1 cellular context compared by ENCODE assay signal in the genomic region with DNA sequence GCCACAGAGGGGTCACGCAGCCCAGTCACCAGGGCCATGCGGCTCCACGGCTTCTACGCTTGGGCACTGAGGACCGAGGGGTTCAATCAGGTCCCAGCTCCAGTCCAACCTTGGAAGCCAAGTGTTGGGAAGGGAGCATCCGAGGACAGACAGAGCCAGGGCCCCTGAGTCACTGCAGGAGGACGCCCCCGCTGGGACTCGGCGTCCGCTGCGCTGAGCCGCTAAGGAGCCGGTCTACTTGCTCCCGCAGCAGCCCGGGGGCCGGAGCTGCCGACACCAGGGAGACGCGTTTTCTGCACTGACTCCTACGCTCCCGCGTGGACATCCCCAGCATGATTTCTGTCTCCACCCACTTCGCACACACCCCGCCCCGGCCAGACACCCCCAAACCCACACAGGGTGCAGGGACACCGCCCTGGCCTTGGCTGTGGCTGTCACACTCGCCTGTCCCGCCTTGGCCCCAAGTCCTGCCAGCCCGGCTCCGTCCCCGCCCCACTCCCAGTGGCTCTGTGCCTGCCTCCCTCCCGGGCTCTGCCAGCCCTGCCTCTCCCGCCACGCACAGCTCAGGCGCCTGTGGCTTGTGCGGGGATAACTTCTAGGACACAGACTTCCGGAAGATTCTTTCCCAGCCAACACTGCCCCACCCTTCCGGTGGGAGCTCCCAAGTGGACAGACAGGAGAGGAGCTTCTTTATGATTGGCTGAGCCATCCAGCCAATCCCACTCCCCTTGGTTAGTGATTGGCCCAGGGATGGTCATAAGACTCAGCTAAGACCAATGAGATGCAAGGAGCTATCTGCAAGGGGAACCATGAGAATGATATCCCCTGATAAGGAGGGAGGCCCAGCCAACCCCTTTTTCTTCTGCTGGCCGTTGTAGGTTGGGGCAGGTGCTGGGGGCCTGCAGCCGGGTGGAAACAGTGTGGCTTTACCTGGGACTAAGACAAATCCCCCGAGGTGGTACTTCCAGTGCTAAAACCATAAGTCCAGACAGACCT.
TF ChIP-seq lines count a peak whose summit lies in the region.

No MANE protein-coding gene starts in this region.

TF ChIP-seq in K562, 482 proteins besides CTCF, POLR2A, EP300 and RAD21 (continued from another document and continues in another):
- TF ChIP-seq ARID3A (IDR thresholded peaks at IDR 0.05; ENCODE audit: borderline replicate concordance, low read depth, low read length): no peak
- no peak for TF ChIP-seq FOXO4 (CRISPR knock-in tag; IDR thresholded peaks at IDR 0.05)
- TF ChIP-seq ZNF212 (CRISPR knock-in tag; IDR thresholded peaks at IDR 0.05): no peak
- TF ChIP-seq, protein P1, sequence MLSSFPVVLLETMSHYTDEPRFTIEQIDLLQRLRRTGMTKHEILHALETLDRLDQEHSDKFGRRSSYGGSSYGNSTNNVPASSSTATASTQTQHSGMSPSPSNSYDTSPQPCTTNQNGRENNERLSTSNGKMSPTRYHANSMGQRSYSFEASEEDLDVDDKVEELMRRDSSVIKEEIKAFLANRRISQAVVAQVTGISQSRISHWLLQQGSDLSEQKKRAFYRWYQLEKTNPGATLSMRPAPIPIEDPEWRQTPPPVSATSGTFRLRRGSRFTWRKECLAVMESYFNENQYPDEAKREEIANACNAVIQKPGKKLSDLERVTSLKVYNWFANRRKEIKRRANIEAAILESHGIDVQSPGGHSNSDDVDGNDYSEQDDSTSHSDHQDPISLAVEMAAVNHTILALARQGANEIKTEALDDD (IDR thresholded peaks at IDR 0.05): no peak
- TF ChIP-seq, protein P2, sequence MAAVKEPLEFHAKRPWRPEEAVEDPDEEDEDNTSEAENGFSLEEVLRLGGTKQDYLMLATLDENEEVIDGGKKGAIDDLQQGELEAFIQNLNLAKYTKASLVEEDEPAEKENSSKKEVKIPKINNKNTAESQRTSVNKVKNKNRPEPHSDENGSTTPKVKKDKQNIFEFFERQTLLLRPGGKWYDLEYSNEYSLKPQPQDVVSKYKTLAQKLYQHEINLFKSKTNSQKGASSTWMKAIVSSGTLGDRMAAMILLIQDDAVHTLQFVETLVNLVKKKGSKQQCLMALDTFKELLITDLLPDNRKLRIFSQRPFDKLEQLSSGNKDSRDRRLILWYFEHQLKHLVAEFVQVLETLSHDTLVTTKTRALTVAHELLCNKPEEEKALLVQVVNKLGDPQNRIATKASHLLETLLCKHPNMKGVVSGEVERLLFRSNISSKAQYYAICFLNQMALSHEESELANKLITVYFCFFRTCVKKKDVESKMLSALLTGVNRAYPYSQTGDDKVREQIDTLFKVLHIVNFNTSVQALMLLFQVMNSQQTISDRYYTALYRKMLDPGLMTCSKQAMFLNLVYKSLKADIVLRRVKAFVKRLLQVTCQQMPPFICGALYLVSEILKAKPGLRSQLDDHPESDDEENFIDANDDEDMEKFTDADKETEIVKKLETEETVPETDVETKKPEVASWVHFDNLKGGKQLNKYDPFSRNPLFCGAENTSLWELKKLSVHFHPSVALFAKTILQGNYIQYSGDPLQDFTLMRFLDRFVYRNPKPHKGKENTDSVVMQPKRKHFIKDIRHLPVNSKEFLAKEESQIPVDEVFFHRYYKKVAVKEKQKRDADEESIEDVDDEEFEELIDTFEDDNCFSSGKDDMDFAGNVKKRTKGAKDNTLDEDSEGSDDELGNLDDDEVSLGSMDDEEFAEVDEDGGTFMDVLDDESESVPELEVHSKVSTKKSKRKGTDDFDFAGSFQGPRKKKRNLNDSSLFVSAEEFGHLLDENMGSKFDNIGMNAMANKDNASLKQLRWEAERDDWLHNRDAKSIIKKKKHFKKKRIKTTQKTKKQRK (IDR thresholded peaks at IDR 0.05; ENCODE audit: borderline replicate concordance, low read depth, low read length): no peak
- no peak for TF ChIP-seq PBX2 (CRISPR knock-in tag; IDR thresholded peaks at IDR 0.05; ENCODE audit: low read depth)
- 0 out of 2 replicates have a peak, but pooled peaks have one; percentile 13 for TF ChIP-seq PBX2 (tag; conservative IDR thresholded peaks at IDR 0.05; ENCODE audit: low read depth)
- TF ChIP-seq ETS2 (tag; IDR thresholded peaks at IDR 0.05; ENCODE audit: borderline replicate concordance, poor library complexity, severe bottlenecking): no peak
- no peak for TF ChIP-seq NR0B1 (IDR thresholded peaks at IDR 0.05; ENCODE audit: partially characterized antibody)
- TF ChIP-seq, protein P3, sequence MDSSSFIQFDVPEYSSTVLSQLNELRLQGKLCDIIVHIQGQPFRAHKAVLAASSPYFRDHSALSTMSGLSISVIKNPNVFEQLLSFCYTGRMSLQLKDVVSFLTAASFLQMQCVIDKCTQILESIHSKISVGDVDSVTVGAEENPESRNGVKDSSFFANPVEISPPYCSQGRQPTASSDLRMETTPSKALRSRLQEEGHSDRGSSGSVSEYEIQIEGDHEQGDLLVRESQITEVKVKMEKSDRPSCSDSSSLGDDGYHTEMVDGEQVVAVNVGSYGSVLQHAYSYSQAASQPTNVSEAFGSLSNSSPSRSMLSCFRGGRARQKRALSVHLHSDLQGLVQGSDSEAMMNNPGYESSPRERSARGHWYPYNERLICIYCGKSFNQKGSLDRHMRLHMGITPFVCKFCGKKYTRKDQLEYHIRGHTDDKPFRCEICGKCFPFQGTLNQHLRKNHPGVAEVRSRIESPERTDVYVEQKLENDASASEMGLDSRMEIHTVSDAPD (CRISPR knock-in tag; IDR thresholded peaks at IDR 0.05): no peak
- 0 out of 2 replicates have a peak, but pooled peaks have one; percentile 21 for TF ChIP-seq TAF7 (tag; IDR thresholded peaks at IDR 0.05)
- no peak for TF ChIP-seq KHSRP (IDR thresholded peaks at IDR 0.05)
- no peak for TF ChIP-seq HEY1 (CRISPR knock-in tag; IDR thresholded peaks at IDR 0.05; ENCODE audit: borderline replicate concordance)
- TF ChIP-seq MAZ (CRISPR knock-in tag; conservative IDR thresholded peaks at IDR 0.05 in 1 of 2, IDR thresholded peaks at IDR 0.05 in 1 of 2): peak; percentile 32 to 43; a peak in 1 of 4 replicates
- TF ChIP-seq ETV1 (tag; conservative IDR thresholded peaks at IDR 0.05; ENCODE audit: low read depth): peak; percentile 69; the same call in 1 of the 2 replicates
- TF ChIP-seq RBM25 (IDR thresholded peaks at IDR 0.05; ENCODE audit: low read depth, low read length, severe bottlenecking): peak; percentile 14
- 0 out of 2 replicates have a peak, but pooled peaks have one; percentile 46 for TF ChIP-seq ZNF197 (CRISPR knock-in tag; IDR thresholded peaks at IDR 0.05; ENCODE audit: low read depth)
- TF ChIP-seq, protein P4, sequence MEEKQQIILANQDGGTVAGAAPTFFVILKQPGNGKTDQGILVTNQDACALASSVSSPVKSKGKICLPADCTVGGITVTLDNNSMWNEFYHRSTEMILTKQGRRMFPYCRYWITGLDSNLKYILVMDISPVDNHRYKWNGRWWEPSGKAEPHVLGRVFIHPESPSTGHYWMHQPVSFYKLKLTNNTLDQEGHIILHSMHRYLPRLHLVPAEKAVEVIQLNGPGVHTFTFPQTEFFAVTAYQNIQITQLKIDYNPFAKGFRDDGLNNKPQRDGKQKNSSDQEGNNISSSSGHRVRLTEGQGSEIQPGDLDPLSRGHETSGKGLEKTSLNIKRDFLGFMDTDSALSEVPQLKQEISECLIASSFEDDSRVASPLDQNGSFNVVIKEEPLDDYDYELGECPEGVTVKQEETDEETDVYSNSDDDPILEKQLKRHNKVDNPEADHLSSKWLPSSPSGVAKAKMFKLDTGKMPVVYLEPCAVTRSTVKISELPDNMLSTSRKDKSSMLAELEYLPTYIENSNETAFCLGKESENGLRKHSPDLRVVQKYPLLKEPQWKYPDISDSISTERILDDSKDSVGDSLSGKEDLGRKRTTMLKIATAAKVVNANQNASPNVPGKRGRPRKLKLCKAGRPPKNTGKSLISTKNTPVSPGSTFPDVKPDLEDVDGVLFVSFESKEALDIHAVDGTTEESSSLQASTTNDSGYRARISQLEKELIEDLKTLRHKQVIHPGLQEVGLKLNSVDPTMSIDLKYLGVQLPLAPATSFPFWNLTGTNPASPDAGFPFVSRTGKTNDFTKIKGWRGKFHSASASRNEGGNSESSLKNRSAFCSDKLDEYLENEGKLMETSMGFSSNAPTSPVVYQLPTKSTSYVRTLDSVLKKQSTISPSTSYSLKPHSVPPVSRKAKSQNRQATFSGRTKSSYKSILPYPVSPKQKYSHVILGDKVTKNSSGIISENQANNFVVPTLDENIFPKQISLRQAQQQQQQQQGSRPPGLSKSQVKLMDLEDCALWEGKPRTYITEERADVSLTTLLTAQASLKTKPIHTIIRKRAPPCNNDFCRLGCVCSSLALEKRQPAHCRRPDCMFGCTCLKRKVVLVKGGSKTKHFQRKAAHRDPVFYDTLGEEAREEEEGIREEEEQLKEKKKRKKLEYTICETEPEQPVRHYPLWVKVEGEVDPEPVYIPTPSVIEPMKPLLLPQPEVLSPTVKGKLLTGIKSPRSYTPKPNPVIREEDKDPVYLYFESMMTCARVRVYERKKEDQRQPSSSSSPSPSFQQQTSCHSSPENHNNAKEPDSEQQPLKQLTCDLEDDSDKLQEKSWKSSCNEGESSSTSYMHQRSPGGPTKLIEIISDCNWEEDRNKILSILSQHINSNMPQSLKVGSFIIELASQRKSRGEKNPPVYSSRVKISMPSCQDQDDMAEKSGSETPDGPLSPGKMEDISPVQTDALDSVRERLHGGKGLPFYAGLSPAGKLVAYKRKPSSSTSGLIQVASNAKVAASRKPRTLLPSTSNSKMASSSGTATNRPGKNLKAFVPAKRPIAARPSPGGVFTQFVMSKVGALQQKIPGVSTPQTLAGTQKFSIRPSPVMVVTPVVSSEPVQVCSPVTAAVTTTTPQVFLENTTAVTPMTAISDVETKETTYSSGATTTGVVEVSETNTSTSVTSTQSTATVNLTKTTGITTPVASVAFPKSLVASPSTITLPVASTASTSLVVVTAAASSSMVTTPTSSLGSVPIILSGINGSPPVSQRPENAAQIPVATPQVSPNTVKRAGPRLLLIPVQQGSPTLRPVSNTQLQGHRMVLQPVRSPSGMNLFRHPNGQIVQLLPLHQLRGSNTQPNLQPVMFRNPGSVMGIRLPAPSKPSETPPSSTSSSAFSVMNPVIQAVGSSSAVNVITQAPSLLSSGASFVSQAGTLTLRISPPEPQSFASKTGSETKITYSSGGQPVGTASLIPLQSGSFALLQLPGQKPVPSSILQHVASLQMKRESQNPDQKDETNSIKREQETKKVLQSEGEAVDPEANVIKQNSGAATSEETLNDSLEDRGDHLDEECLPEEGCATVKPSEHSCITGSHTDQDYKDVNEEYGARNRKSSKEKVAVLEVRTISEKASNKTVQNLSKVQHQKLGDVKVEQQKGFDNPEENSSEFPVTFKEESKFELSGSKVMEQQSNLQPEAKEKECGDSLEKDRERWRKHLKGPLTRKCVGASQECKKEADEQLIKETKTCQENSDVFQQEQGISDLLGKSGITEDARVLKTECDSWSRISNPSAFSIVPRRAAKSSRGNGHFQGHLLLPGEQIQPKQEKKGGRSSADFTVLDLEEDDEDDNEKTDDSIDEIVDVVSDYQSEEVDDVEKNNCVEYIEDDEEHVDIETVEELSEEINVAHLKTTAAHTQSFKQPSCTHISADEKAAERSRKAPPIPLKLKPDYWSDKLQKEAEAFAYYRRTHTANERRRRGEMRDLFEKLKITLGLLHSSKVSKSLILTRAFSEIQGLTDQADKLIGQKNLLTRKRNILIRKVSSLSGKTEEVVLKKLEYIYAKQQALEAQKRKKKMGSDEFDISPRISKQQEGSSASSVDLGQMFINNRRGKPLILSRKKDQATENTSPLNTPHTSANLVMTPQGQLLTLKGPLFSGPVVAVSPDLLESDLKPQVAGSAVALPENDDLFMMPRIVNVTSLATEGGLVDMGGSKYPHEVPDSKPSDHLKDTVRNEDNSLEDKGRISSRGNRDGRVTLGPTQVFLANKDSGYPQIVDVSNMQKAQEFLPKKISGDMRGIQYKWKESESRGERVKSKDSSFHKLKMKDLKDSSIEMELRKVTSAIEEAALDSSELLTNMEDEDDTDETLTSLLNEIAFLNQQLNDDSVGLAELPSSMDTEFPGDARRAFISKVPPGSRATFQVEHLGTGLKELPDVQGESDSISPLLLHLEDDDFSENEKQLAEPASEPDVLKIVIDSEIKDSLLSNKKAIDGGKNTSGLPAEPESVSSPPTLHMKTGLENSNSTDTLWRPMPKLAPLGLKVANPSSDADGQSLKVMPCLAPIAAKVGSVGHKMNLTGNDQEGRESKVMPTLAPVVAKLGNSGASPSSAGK (IDR thresholded peaks at IDR 0.05): peak; percentile 69
